8 cellular contexts compared by ENCODE assay signal in the genomic region with DNA sequence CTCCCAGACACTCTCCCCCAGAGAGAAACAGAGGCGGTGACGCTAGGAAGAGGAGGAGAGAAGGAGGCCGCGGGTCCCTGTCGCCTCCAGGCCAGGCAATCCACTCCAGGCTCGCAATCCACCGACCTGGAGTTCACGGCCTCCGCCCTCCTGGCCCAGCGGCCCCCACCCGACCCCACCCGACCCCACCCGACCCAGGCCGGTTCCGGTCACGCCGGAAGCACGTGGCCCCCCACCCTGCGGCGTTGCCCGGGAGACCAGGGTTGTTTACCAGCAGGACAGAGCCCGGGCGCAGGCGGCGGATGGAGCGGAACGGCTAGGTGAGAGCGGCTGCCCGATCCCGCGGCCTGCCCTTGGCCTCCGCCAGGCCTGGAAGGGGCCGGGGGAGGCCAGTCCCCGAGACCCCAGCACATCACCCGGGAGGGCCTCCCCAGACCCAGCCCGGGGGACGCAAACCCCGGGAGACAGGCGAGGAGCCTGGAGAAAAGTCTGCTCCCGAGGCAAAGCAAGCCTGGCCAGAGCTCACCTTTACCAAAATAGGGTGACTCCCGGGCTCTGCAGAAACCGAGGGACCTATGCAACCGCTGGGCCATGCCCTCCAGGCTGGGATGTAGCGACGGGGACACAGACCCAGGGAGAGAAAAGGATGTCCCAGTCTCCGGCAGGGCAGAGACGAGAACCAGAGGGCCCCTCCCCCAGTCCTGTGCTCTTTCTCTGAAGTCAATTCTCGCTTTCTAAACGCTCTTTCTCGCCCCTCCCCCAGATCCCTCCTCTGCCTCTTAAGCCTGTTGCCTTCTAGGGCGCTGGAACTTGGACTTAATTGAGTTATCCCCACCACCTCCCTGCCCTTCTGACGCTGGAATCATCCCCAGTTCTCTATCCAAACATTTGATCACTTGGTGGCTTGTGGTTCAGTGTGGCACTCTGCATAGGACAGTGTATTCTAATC. TPM values are rescaled to one million over a fixed set of nuclear protein-coding genes. Genes with fewer than 3 reads are reported as not detected.
DNase-seq lines count a peak whose midpoint lies in the region; ATAC-seq, FAIRE-seq and TF ChIP-seq lines count a peak whose summit lies in the region.

TSS of gene PLA2G2C (minus strand) at position 685 of the 949 bp plus-strand sequence. CDS start 9,155 bp downstream, outside the sequence.
TSS of gene UBXN10 (plus strand) at position 263 of the 949 bp plus-strand sequence. CDS start 4,466 bp downstream, outside the sequence.

- peaks cover 0 to 16% of the 10 kb centered on the region in 2 donors for H3K36me3 Mint-ChIP-seq in activated naive CD4-positive, alpha-beta T cell treated with anti-CD3 and anti-CD28 coated beads, Interleukin-2, amount 50 U/mL, for 72 hours

- DNase-seq in DMS153 (lab: John Stamatoyannopoulos, UW) = peak; percentile 27
- DNase-seq in Panc1 (ENCODE audit: low read depth, low spot score) = no peak
- DNase-seq in activated naive CD4-positive, alpha-beta T cell treated with anti-CD3 and anti-CD28 coated beads, Interleukin-2, amount 50 U/mL, for 72 hours (ENCODE audit: low spot score in 2 of 2) = peak; percentile 65 to 79
- DNase-seq in keratinocyte (ENCODE audit: low read depth, low spot score) = no peak
- DNase-seq in stimulated activated CD4-positive, alpha-beta T cell treated with anti-CD3 and anti-CD28 coated beads, Interleukin-15, amount 100 ng/mL, for 48 hours (ENCODE audit: low read depth in 2 of 2) = peak; percentile 51 to 74
- DNase-seq in AML-193 (lab: John Stamatoyannopoulos, UW) = no peak
- DNase-seq in NCI-H446 treated with DMSO at 0.1 percent for 48 hours (lab: John Stamatoyannopoulos, UW) = no peak
- DNase-seq in NCI-H1436 treated with DMSO at 0.1 percent for 48 hours (lab: John Stamatoyannopoulos, UW) = no peak

- TF ChIP-seq CTCF in Panc1 (IDR thresholded peaks at IDR 0.05) (no peak), keratinocyte (optimal IDR thresholded peaks at IDR 0.05 in 1 of 3, IDR thresholded peaks at IDR 0.05 in 1 of 3, conservative IDR thresholded peaks at IDR 0.05 in 1 of 3; ENCODE audit: extremely low read depth in 1 of 3, insufficient read depth in 2 of 3, low read length in 3 of 3) (no peak)

- no peak for FAIRE-seq in keratinocyte (lab: Jason Lieb, UNC)

- POLR2A ChIA-PET in Panc1 (lab: Charles Lee) = interaction anchor here (0.6 kb wide), 1 partner anchor 972 kb away, joined by 6 read pairs; no protein-coding TSS in a partner anchor

- no peaks in the 10 kb centered on the region for H4K20me1 ChIP-seq in keratinocyte (ENCODE audit: control insufficient read depth, extremely low read depth, insufficient read depth, low read length)

- BruUV-seq in Panc1 (replicated peaks; lab: Mats Ljungman, UMichigan) = no TSS peak

- H3K27me3 ChIP-seq in Panc1 (ENCODE audit: control insufficient read depth, insufficient read depth, low read length) (peaks cover 34% of the 10 kb centered on the region), keratinocyte (ENCODE audit: control insufficient read depth, extremely low read depth, insufficient read depth, low read length) (peaks cover 45% of the 10 kb centered on the region)

- peak; percentile 77 for ATAC-seq in Panc1
- ATAC-seq in activated naive CD4-positive, alpha-beta T cell treated with anti-CD3 and anti-CD28 coated beads, Interleukin-2, amount 50 U/mL, for 72 hours = peak; percentile 47 to 65

- H3K27ac ChIP-seq in Panc1 (ENCODE audit: low read length) = no peak within 1 kb of the TSS
- no peak within 1 kb of the TSS for H3K27ac ChIP-seq in keratinocyte (ENCODE audit: control insufficient read depth, insufficient read depth, low read length)

- in situ Hi-C loops in Panc1 (cut with HindIII; ENCODE audit: low pct_unique_long_range_greater_than_20kb, low sequenced_read_pairs) = no loop called here

- CTCF ChIA-PET in Panc1 (lab: Charles Lee) = no interaction called here

- dilution Hi-C loops in keratinocyte (cut with MboI; ENCODE audit: extremely low pct_ligation_motif_present, low sequenced_read_pairs) = no loop called here

- peak within 1 kb of the TSS; percentile 21 to 41 for H3K4me3 ChIP-seq in Panc1 (ENCODE audit: low read depth in 2 of 2, low read length in 2 of 2)
- peak within 1 kb of the TSS in 1 of 3 experiments; percentile 10 for H3K4me3 ChIP-seq in keratinocyte (ENCODE audit: control insufficient read depth in 2 of 3, extremely low read depth in 1 of 3, insufficient read depth in 2 of 3, low read depth in 1 of 3, low read length in 3 of 3)

- H3K36me3 ChIP-seq in Panc1 (ENCODE audit: control insufficient read depth, insufficient read depth, low read length) (no peaks in the 10 kb centered on the region), keratinocyte (ENCODE audit: control insufficient read depth in 2 of 2, extremely low read depth in 1 of 2, insufficient read depth in 2 of 2, low read length in 2 of 2) (no peaks in the 10 kb centered on the region)

- H3K9ac ChIP-seq in keratinocyte (ENCODE audit: control insufficient read depth, extremely low read depth, insufficient read depth, low read length) = no peak within 1 kb of the TSS

- H3K9me3 ChIP-seq in Panc1 (ENCODE audit: control insufficient read depth, insufficient read depth, low read depth, low read length) = no peaks in the 10 kb centered on the region
- no peaks in the 10 kb centered on the region for H3K9me3 ChIP-seq in keratinocyte (ENCODE audit: control insufficient read depth, low read depth, low read length)

- no peak within 1 kb of the TSS for H2AFZ ChIP-seq in keratinocyte (ENCODE audit: control insufficient read depth, low read length)

- no peaks in the 10 kb centered on the region; the same call in 1 of the 2 replicates for H3K4me1 ChIP-seq in Panc1 (ENCODE audit: control insufficient read depth, insufficient read depth, low read length)
- H3K4me1 ChIP-seq in keratinocyte (ENCODE audit: control insufficient read depth, extremely low read depth, insufficient read depth, low read length) = peaks cover 3% of the 10 kb centered on the region

- peak within 1 kb of the TSS; percentile 75 to 90 for H3K27ac Mint-ChIP-seq in activated naive CD4-positive, alpha-beta T cell treated with anti-CD3 and anti-CD28 coated beads, Interleukin-2, amount 50 U/mL, for 72 hours

- peak within 1 kb of the TSS; percentile 55 for H3K4me2 ChIP-seq in keratinocyte (ENCODE audit: control insufficient read depth, extremely low read depth, insufficient read depth, low read depth, low read length)

- no peaks in the 10 kb centered on the region for H3K9me1 ChIP-seq in keratinocyte (ENCODE audit: control insufficient read depth, extremely low read depth, insufficient read depth, low read length)

- intact Hi-C loops in Panc1 (cut with micrococcal nuclease; ENCODE audit: unreplicated experiment) = no loop called here

- no peaks in the 10 kb centered on the region for H3K79me2 ChIP-seq in keratinocyte (ENCODE audit: control insufficient read depth, insufficient read depth, low read length)

- no peaks in the 10 kb centered on the region for H3K9me3 Mint-ChIP-seq in activated naive CD4-positive, alpha-beta T cell treated with anti-CD3 and anti-CD28 coated beads, Interleukin-2, amount 50 U/mL, for 72 hours

RNA-seq across cellular contexts. Expression of gene PLA2G2C, which starts in this region (rescaled TPM):
- not detected for total RNA-seq in Panc1 (2021; ENCODE audit: unreplicated experiment)
- not detected for polyA plus RNA-seq in Panc1 (2012; ENCODE audit: insufficient read length)
- under 1 TPM in 1 of 2 donors, not detected in 1; 0.58 TPM for total RNA-seq in activated naive CD4-positive, alpha-beta T cell treated with anti-CD3 and anti-CD28 coated beads, Interleukin-2, amount 50 U/mL, for 72 hours
- polyA plus RNA-seq in keratinocyte = not detected in 3 replicates
- polyA plus RNA-seq in keratinocyte (2011; ENCODE audit: low read depth) = not detected
- polyA plus RNA-seq in keratinocyte (2011; cell fraction: cytosol; rRNA removed) = not detected in 2 replicates
- polyA plus RNA-seq in keratinocyte (2011; cell fraction: nucleus; rRNA removed) = not detected in 2 replicates
- polyA plus RNA-seq in keratinocyte (2012; ENCODE audit: low replicate concordance) = not detected in 2 replicates
- not detected in 3 replicates for polyA minus RNA-seq in keratinocyte
- not detected for polyA minus RNA-seq in keratinocyte (2011; cell fraction: cytosol; rRNA and poly(A)+ RNA removed)
- polyA minus RNA-seq in keratinocyte (2011; cell fraction: nucleus; rRNA and poly(A)+ RNA removed) = not detected in 2 replicates

RNA-seq across cellular contexts. Expression of gene UBXN10, which starts in this region (rescaled TPM):
- 0.05 TPM for total RNA-seq in Panc1 (2021; ENCODE audit: unreplicated experiment)
- polyA plus RNA-seq in Panc1 (2012; ENCODE audit: insufficient read length) = 0.04 TPM
- 1 to 10 TPM in 1 of 2 donors, under 1 TPM in 1; 0.09 to 1.3 TPM for total RNA-seq in activated naive CD4-positive, alpha-beta T cell treated with anti-CD3 and anti-CD28 coated beads, Interleukin-2, amount 50 U/mL, for 72 hours
- 0.03 to 0.06 TPM (median 0.05 TPM) in 3 replicates for polyA plus RNA-seq in keratinocyte
- not detected for polyA plus RNA-seq in keratinocyte (2011; ENCODE audit: low read depth)
- polyA plus RNA-seq in keratinocyte (2011; cell fraction: cytosol; rRNA removed) = 0.02 and 0.03 TPM in 2 replicates
- polyA plus RNA-seq in keratinocyte (2011; cell fraction: nucleus; rRNA removed) = 0.03 and 0.05 TPM in 2 replicates
- polyA plus RNA-seq in keratinocyte (2012; ENCODE audit: low replicate concordance) = 0.06 TPM in 1 of 2 replicates, not detected in the other
- polyA minus RNA-seq in keratinocyte = 0.06 to 0.10 TPM (median 0.07 TPM) in 3 replicates
- not detected for polyA minus RNA-seq in keratinocyte (2011; cell fraction: cytosol; rRNA and poly(A)+ RNA removed)
- polyA minus RNA-seq in keratinocyte (2011; cell fraction: nucleus; rRNA and poly(A)+ RNA removed) = 0.11 TPM in 1 of 2 replicates, not detected in the other

Comparison
In these comparisons a context has a peak if more than half of its experiments do, and no peak if none do; other contexts are left out.
1. Peak in ATAC-seq and H3K4me3 ChIP-seq in Panc1; RNA of the genes that start here not detected or under 1 TPM.
2. DNase-seq: peak in DMS153 (single experiment), activated naive CD4-positive, alpha-beta T cell treated with anti-CD3 and anti-CD28 coated beads, Interleukin-2, amount 50 U/mL, for 72 hours (2 of 2) and stimulated activated CD4-positive, alpha-beta T cell treated with anti-CD3 and anti-CD28 coated beads, Interleukin-15, amount 100 ng/mL, for 48 hours (2 of 2); none in Panc1 (single experiment), keratinocyte (single experiment), AML-193 (0 of 2), NCI-H446 treated with DMSO at 0.1 percent for 48 hours (single experiment) and NCI-H1436 treated with DMSO at 0.1 percent for 48 hours (single experiment).